Comparison of ENCODE assay signal across 8 cellular contexts in the genomic region with DNA sequence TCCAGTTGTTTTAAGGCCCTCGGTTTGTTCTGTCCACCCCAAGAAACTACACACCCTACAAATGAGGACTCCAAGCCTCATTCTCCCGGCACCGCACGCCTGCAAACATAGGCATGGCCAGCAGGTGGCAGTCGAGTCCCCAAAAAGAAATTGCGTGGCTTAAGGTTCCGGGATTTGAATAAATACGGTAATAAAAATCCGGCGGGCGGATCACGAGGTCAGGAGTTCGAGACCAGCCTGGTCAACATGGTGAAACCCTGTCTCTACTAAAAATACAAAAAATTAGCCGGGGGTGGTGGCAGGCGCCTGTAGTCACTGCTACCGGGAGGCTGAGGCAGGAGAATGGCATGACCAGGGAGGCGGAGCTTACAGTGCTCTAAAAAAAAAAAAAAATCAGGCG. TPM values are rescaled to one million over a fixed set of nuclear protein-coding genes. Genes with fewer than 3 reads are reported as not detected.
A peak's percentile ranks its signal among the peaks of the same experiment; 100 is the strongest.
DNase-seq lines count a peak whose midpoint lies in the region; ATAC-seq and TF ChIP-seq lines count a peak whose summit lies in the region.

No MANE protein-coding gene starts in this region.

- TF ChIP-seq CTCF in GM12865 (IDR thresholded peaks at IDR 0.05; ENCODE audit: insufficient read depth, low read depth, low read length, missing control alignments), result peak; percentile 59
- peak; percentile 90 for TF ChIP-seq CTCF in SK-N-SH (IDR thresholded peaks at IDR 0.05)
- peak; percentile 90 for TF ChIP-seq CTCF in glutamatergic neuron (IDR thresholded peaks at IDR 0.05; ENCODE audit: partially characterized antibody, unreplicated experiment)
- peak; percentile 59 for TF ChIP-seq CTCF in psoas muscle (IDR thresholded peaks at IDR 0.05)

- peaks cover 5% of the 10 kb centered on the region for H3K9me3 Mint-ChIP-seq in glutamatergic neuron (ENCODE audit: unreplicated experiment)

- H4K20me1 ChIP-seq in SK-N-SH (ENCODE audit: insufficient read depth), result no peaks in the 10 kb centered on the region

- H3K4me3 ChIP-seq in GM12865 (ENCODE audit: low read depth, low read length), result no peak overlapping the region
- peak overlapping the region in 1 of 2 experiments; percentile 40; a peak in 1 of 4 replicates for H3K4me3 ChIP-seq in SK-N-SH (ENCODE audit: low read depth in 2 of 2, low read length in 1 of 2)
- no peak overlapping the region for H3K4me3 ChIP-seq in psoas muscle

- H3K36me3 ChIP-seq in SK-N-SH (replicated peaks in 1 of 2; ENCODE audit: control insufficient read depth in 1 of 2, insufficient read depth in 2 of 2, low read length in 1 of 2), result no peaks in the 10 kb centered on the region
- no peaks in the 10 kb centered on the region for H3K36me3 ChIP-seq in psoas muscle (ENCODE audit: insufficient read depth in 1 of 2, low read depth in 1 of 2)

- peak; percentile 49 for TF ChIP-seq RAD21 in SK-N-SH (IDR thresholded peaks at IDR 0.05; ENCODE audit: low read length)

- peaks cover 0 to 4% of the 10 kb centered on the region in 2 experiments; a peak in 1 of 4 replicates for H3K4me1 ChIP-seq in SK-N-SH (ENCODE audit: control insufficient read depth in 1 of 2, insufficient read depth in 2 of 2, low read depth in 1 of 2, low read length in 1 of 2)
- no peaks in the 10 kb centered on the region for H3K4me1 ChIP-seq in psoas muscle

- intact Hi-C loops in psoas muscle (cut with DNase I), result no loop called here

- H3K27ac Mint-ChIP-seq in glutamatergic neuron (ENCODE audit: unreplicated experiment), result no peak overlapping the region

- peaks cover 4% of the 10 kb centered on the region for H3K27me3 Mint-ChIP-seq in glutamatergic neuron (ENCODE audit: unreplicated experiment)

- H2AFZ ChIP-seq in SK-N-SH (ENCODE audit: low read depth), result no peak overlapping the region

- DNase-seq in GM12865 (ENCODE audit: low read depth), result peak; percentile 78
- DNase-seq in SK-N-SH, result peak; percentile 44
- DNase-seq in activated gamma-delta T cell (lab: John Stamatoyannopoulos, UW), result peak; percentile 30
- peak; percentile 88 for DNase-seq in glutamatergic neuron
- DNase-seq in psoas muscle, result peak; percentile 54 to 75
- DNase-seq in SHP77 treated with DMSO at 0.1 percent for 48 hours (lab: John Stamatoyannopoulos, UW), result no peak

- no peaks in the 10 kb centered on the region for H3K9me3 ChIP-seq in SK-N-SH
- no peaks in the 10 kb centered on the region for H3K9me3 ChIP-seq in psoas muscle

- H3F3A ChIP-seq in SK-N-SH (replicated peaks; ENCODE audit: insufficient read depth), result no peaks in the 10 kb centered on the region

- WGBS in SK-N-SH (ENCODE audit: low lambda C conversion rate), result 5% methylated on average over 18 of the region's 18 CpGs
- 12 to 14% (median 14%) methylated on average over 18 of the region's 18 CpGs for WGBS in psoas muscle, 3 donors

- POLR2A ChIA-PET in SK-N-SH (lab: Yijun Ruan, JAX), result no interaction called here

- no peak overlapping the region for H3K9ac ChIP-seq in SK-N-SH

- no peak overlapping the region for H3K4me3 Mint-ChIP-seq in glutamatergic neuron (ENCODE audit: unreplicated experiment)

- H3K4me2 ChIP-seq in SK-N-SH, result no peak overlapping the region

- H3K9me2 ChIP-seq in SK-N-SH, result no peaks in the 10 kb centered on the region

- H3K27ac ChIP-seq in SK-N-SH (ENCODE audit: low read depth in 2 of 2, low read length in 1 of 2), result no peak overlapping the region
- H3K27ac ChIP-seq in psoas muscle, result no peak overlapping the region

- peaks cover 8% of the 10 kb centered on the region; the same call in 1 of the 2 replicates for H3K27me3 ChIP-seq in SK-N-SH (ENCODE audit: insufficient read depth)
- H3K27me3 ChIP-seq in psoas muscle (ENCODE audit: insufficient read depth in 3 of 3, low read length in 2 of 3), result peaks cover 0 to 11% (median 1%) of the 10 kb centered on the region in 3 donors

- no peaks in the 10 kb centered on the region for H3K79me2 ChIP-seq in SK-N-SH (ENCODE audit: insufficient read depth)

- TF ChIP-seq EP300 in SK-N-SH (IDR thresholded peaks at IDR 0.05; ENCODE audit: borderline replicate concordance in 1 of 2, low read depth in 1 of 2, low read length in 1 of 2), result no peak

- H3K4me1 Mint-ChIP-seq in glutamatergic neuron (ENCODE audit: low read depth, unreplicated experiment), result no peaks in the 10 kb centered on the region

- peak; percentile 72 for ATAC-seq in HG03354 (IDR thresholded peaks at IDR 0.05; ENCODE audit: poor library complexity, severe bottlenecking, unreplicated experiment)
- no peak for ATAC-seq in psoas muscle
- ATAC-seq in GM21786 (IDR thresholded peaks at IDR 0.05; ENCODE audit: unreplicated experiment), result no peak

- no peaks in the 10 kb centered on the region for H3K36me3 Mint-ChIP-seq in glutamatergic neuron (ENCODE audit: unreplicated experiment)

- CTCF ChIA-PET in SK-N-SH (lab: Yijun Ruan, JAX), result no interaction called here

TF ChIP-seq in SK-N-SH, 30 proteins besides CTCF, POLR2A, EP300 and RAD21:
- TF ChIP-seq SMC3 (IDR thresholded peaks at IDR 0.05; ENCODE audit: low read depth, low read length) (peak; percentile 38), FOSL2 (IDR thresholded peaks at IDR 0.05; ENCODE audit: borderline replicate concordance, low read depth) (no peak)
- TF ChIP-seq, protein P1, sequence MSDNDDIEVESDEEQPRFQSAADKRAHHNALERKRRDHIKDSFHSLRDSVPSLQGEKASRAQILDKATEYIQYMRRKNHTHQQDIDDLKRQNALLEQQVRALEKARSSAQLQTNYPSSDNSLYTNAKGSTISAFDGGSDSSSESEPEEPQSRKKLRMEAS (IDR thresholded peaks at IDR 0.05; ENCODE audit: low read depth), result peak; percentile 40; the same call in 1 of the 2 replicates
TF ChIP-seq in SK-N-SH: peak in this region for 2.

RNA-seq across cellular contexts. Expression of a gene that starts 21.8 kb away (rescaled TPM):
- not detected in 2 replicates for polyA plus RNA-seq in SK-N-SH (2012; rRNA removed)
- polyA plus RNA-seq in SK-N-SH (2012; cell fraction: cytosol; rRNA removed), result not detected in 2 replicates
- polyA plus RNA-seq in SK-N-SH (2012; cell fraction: nucleus; rRNA removed), result not detected in 2 replicates
- not detected for total RNA-seq in glutamatergic neuron (ENCODE audit: unreplicated experiment)
- total RNA-seq in psoas muscle, result 1 to 10 TPM in 2 of 4 donors, under 1 TPM in 2; 0.95 to 2.0 (median 1.1) TPM
- polyA plus RNA-seq in psoas muscle, result under 1 TPM; 0.48 to 0.74 (median 0.49) TPM

RNA-seq across cellular contexts. Expression of a gene that starts 34.4 kb away (rescaled TPM):
- not detected in 2 replicates for polyA plus RNA-seq in SK-N-SH (2012; rRNA removed)
- not detected in 2 replicates for polyA plus RNA-seq in SK-N-SH (2012; cell fraction: cytosol; rRNA removed)
- not detected in 2 replicates for polyA plus RNA-seq in SK-N-SH (2012; cell fraction: nucleus; rRNA removed)
- total RNA-seq in glutamatergic neuron (ENCODE audit: unreplicated experiment), result 0.54 TPM
- under 1 TPM in 1 of 4 donors, not detected in 3; 0.15 TPM for total RNA-seq in psoas muscle
- under 1 TPM in 1 of 3 donors, not detected in 2; 0.13 TPM for polyA plus RNA-seq in psoas muscle
